4 cellular contexts compared by ENCODE assay signal in genomic region chr6:106076139-106076538, GRCh38.
TF ChIP-seq lines count a peak whose summit lies in the region.

No MANE protein-coding gene starts in this region.

TF ChIP-seq in HepG2, 621 proteins besides CTCF, POLR2A, EP300 and RAD21:
- TF ChIP-seq ZNF660 (CRISPR knock-in tag; IDR thresholded peaks at IDR 0.05; ENCODE audit: borderline replicate concordance, low read depth) (no peak), MAFF (IDR thresholded peaks at IDR 0.05; ENCODE audit: low read depth, low read length) (peak; percentile 65; the same call in 1 of the 2 replicates), MAFK (conservative IDR thresholded peaks at IDR 0.05 in 1 of 2, IDR thresholded peaks at IDR 0.05 in 1 of 2; ENCODE audit: low read length in 2 of 2) (peak; percentile 32 to 74)

TF ChIP-seq in A549, 52 proteins besides CTCF, POLR2A, EP300 and RAD21:
- TF ChIP-seq MAFK (IDR thresholded peaks at IDR 0.05; ENCODE audit: partially characterized antibody) (peak; percentile 68), HEYL (CRISPR knock-in tag; IDR thresholded peaks at IDR 0.05) (no peak)

TF ChIP-seq in IMR-90, 13 proteins besides CTCF, POLR2A, EP300 and RAD21:
- TF ChIP-seq MAFK (IDR thresholded peaks at IDR 0.05; ENCODE audit: low read depth, low read length) (peak; percentile 44), CHD1 (IDR thresholded peaks at IDR 0.05; ENCODE audit: low read depth, low read length) (no peak), FOS (IDR thresholded peaks at IDR 0.05; ENCODE audit: low read depth, low read length) (no peak), MAZ (IDR thresholded peaks at IDR 0.05; ENCODE audit: borderline replicate concordance, low read depth, low read length) (no peak), RCOR1 (IDR thresholded peaks at IDR 0.05; ENCODE audit: insufficient replicate concordance, low read length) (no peak), BHLHE40 (IDR thresholded peaks at IDR 0.05; ENCODE audit: low read depth, low read length) (no peak)
TF ChIP-seq in IMR-90: peak in this region for 1.

TF ChIP-seq in K562, 482 proteins besides CTCF, POLR2A, EP300 and RAD21:
- TF ChIP-seq SRSF3 (IDR thresholded peaks at IDR 0.05; ENCODE audit: insufficient read depth, low read length) (no peak), ZNF316 (IDR thresholded peaks at IDR 0.05) (peak; percentile 80), HNRNPH1 (optimal IDR thresholded peaks at IDR 0.05; ENCODE audit: low read depth, low read length) (no peak), MAFG (tag; conservative IDR thresholded peaks at IDR 0.05) (0 out of 2 replicates have a peak, but pooled peaks have one; percentile 26), C11orf30 (IDR thresholded peaks at IDR 0.05; ENCODE audit: low read depth) (peak; percentile 70; the same call in 1 of the 2 replicates)
